ENCODE assay signal across 18 cellular contexts in the genomic region with DNA sequence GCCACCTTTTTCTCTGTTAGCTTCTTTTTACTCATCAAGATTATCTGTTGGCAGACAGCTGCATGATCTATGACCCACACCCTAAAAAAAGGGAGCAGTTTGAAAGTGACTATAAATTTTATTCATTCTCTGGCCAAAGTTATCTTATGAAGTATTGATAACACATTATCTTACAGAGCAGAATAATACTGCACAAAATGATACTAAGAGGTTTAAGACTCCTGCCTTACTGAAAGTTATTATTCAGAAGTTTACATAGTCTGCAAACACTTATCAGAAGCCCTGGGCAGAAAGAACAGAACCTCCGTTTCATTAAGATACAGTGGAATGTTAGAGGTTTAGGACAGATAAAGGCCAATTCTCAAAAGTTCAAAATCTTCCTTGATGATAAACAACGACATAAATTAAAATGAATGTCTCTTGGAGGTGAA.
A peak's percentile ranks its signal among the peaks of the same experiment; 100 is the strongest.
DNase-seq lines count a peak whose midpoint lies in the region; ATAC-seq, FAIRE-seq and TF ChIP-seq lines count a peak whose summit lies in the region.
"Had no signal": no experiment of that assay in that cellular context is flagged by ENCODE, and none has a peak within 500 bp of the region (broad histone marks: within the 10 kb centered on the region; RNA-seq: fewer than 3 reads in every experiment).

No MANE protein-coding gene starts in this region.

- H3K36me3 ChIP-seq in heart left ventricle (peaks cover 0 to 27% (median 0%) of the 10 kb centered on the region in 9 donors), K562 (ENCODE audit: control insufficient read depth, insufficient read depth, low read length) (peaks cover 62% of the 10 kb centered on the region), transverse colon (no peaks in the 10 kb centered on the region)
- H3K36me3 ChIP-seq: pancreas had no signal

- no peaks in the 10 kb centered on the region for H3K9me1 ChIP-seq in K562 (ENCODE audit: control insufficient read depth, insufficient read depth, low read length)

- ATAC-seq in heart left ventricle (no peak), Right ventricle myocardium superior (ENCODE audit: poor library complexity) (no peak), K562 (peak; percentile 67), HG02938 (IDR thresholded peaks at IDR 0.05; ENCODE audit: unreplicated experiment) (no peak)
- ATAC-seq: foreskin keratinocyte, left colon, mucosa of descending colon had no signal

- DNase-seq in heart left ventricle (no peak), Right ventricle myocardium superior (no peak), K562 (ENCODE audit: extremely low read depth in 1 of 4, low spot score in 3 of 4) (peak; percentile 35 to 82 (median 48)), transverse colon (no peak), NCI-H2196 (lab: John Stamatoyannopoulos, UW; ENCODE audit: unreplicated experiment) (no peak), SIG-M5 (lab: John Stamatoyannopoulos, UW) (no peak)
- DNase-seq: CD4-positive, alpha-beta T cell; foreskin keratinocyte; left colon; mucosa of descending colon; NCI-H1694; NCI-H345; pancreas; stimulated activated CD4-positive, alpha-beta T cell treated with anti-CD3 and anti-CD28 coated beads, Interleukin-4, amount 100 ng/mL, for 1 hour had no signal

- POLR2A ChIA-PET in K562 (lab: Yijun Ruan, JAX), result interaction anchor here (0.6 kb wide), 1 partner anchor 394 kb away, joined by 4 read pairs; no protein-coding TSS in a partner anchor

- H3K4me3 ChIP-seq in heart left ventricle (no peak overlapping the region), K562 (no peak overlapping the region), transverse colon (no peak overlapping the region)
- H3K4me3 ChIP-seq: mucosa of descending colon, pancreas had no signal

- WGBS in heart left ventricle, 4 donors, result 20 to 28% (median 27%) methylated on average over 2 of the region's 2 CpGs
- WGBS in K562 (ENCODE audit: insufficient coverage, low coverage, missing lambda C conversion rate), result 0% methylated on average over 2 of the region's 2 CpGs
- 59 to 67% methylated on average over 2 of the region's 2 CpGs for WGBS in transverse colon (ENCODE audit: low coverage in 1 of 2), 2 donors

- no peak for TF ChIP-seq RAD21 in K562 (CRISPR knock-in tag; conservative IDR thresholded peaks at IDR 0.05 in 1 of 2, IDR thresholded peaks at IDR 0.05 in 1 of 2)

- H3K4me1 Mint-ChIP-seq in nephron, result peaks cover 84% of the 10 kb centered on the region

- H3K27ac Mint-ChIP-seq in nephron, result peak overlapping the region; percentile 21 to 87 (median 33)
- H3K27ac Mint-ChIP-seq: activated T-helper 2 cell treated with anti-CD3 and anti-CD28 coated beads, Interferon-gamma antibody, Interleukin-2, Interleukin-4, amounts not matched to agents 10 μg/mL and 5 μg/mL and 100 μg/mL, durations not matched to agents 14 hours and 24 hours and 36 hours; CD4-positive, alpha-beta T cell had no signal

- no peak overlapping the region for H2AFZ ChIP-seq in K562 (ENCODE audit: low read depth, low read length)

- intact Hi-C loops in heart left ventricle (cut with DNase I), result loop anchor here in 4 of 10 donors (2.0 to 10.0 kb wide), 3 partner anchors 76 to 109 kb away; a partner anchor contains a TSS
- intact Hi-C loops in Right ventricle myocardium superior (cut with DNase I), result no loop called here
- intact Hi-C loops in K562 (cut with micrococcal nuclease), result loop anchor here (2.0 to 5.0 kb wide), 3 partner anchors 66 to 141 kb away; a partner anchor contains a TSS
- intact Hi-C loops in transverse colon (cut with DNase I; ENCODE audit: low total_unique reads), result no loop called here

- BruUV-seq in K562 (replicated peaks; lab: Mats Ljungman, UMichigan), result no TSS peak

- TF ChIP-seq CTCF in heart left ventricle (IDR thresholded peaks at IDR 0.05), result no peak
- no peak for TF ChIP-seq CTCF in K562 (IDR thresholded peaks at IDR 0.05 in 2 of 3, conservative IDR thresholded peaks at IDR 0.05 in 1 of 3; ENCODE audit: insufficient read depth in 2 of 3, low read depth in 1 of 3, low read length in 3 of 3)
- TF ChIP-seq CTCF in nephron (IDR thresholded peaks at IDR 0.05; ENCODE audit: unreplicated experiment in 3 of 3), result no peak
- TF ChIP-seq CTCF in transverse colon (IDR thresholded peaks at IDR 0.05), result no peak

- H3K4me2 ChIP-seq in K562 (ENCODE audit: insufficient read depth, low read length), result peak overlapping the region; percentile 10; the same call in 1 of the 2 replicates

- CTCF ChIA-PET in K562 (lab: Yijun Ruan, JAX; ENCODE audit: low intra/inter-chr PET ratio), result no interaction called here

- H3K27ac ChIP-seq in heart left ventricle, result peak overlapping the region in 7 of 12 donors; percentile 0 to 50 (median 34)
- peak overlapping the region; percentile 88; the same call in 2 of the 3 replicates for H3K27ac ChIP-seq in K562 (ENCODE audit: extremely low read depth, low read depth, low read length)
- H3K27ac ChIP-seq in transverse colon, result peak overlapping the region; percentile 25 to 49 (median 32)
- H3K27ac ChIP-seq: foreskin keratinocyte, pancreas had no signal

- TF ChIP-seq POLR2A in heart left ventricle (IDR thresholded peaks at IDR 0.05) (no peak), K562 (conservative IDR thresholded peaks at IDR 0.05) (no peak), transverse colon (IDR thresholded peaks at IDR 0.05) (no peak)

- H3K4me1 ChIP-seq in heart left ventricle, result peaks cover 0 to 80% (median 38%) of the 10 kb centered on the region in 12 donors
- H3K4me1 ChIP-seq in K562 (replicated peaks in 1 of 2; ENCODE audit: control insufficient read depth in 2 of 2, insufficient read depth in 2 of 2, low read length in 2 of 2), result peaks cover 15 to 47% of the 10 kb centered on the region in 2 experiments
- peaks cover 0 to 17% (median 5%) of the 10 kb centered on the region in 4 donors for H3K4me1 ChIP-seq in transverse colon
- H3K4me1 ChIP-seq: foreskin keratinocyte, pancreas had no signal

- in situ Hi-C loops in K562 (cut with MboI), result no loop called here
- in situ Hi-C loops in transverse colon (cut with MboI; ENCODE audit: low pct_ligation_motif_present in 1 of 4, low pct_unique_long_range_greater_than_20kb in 1 of 4, low sequenced_read_pairs in 3 of 4), result no loop called here

- peak; percentile 73 for FAIRE-seq in K562 (lab: Jason Lieb, UNC)
- FAIRE-seq: GM19239, pancreas had no signal

- no peaks in the 10 kb centered on the region for H3K27me3 Mint-ChIP-seq in nephron (ENCODE audit: low read depth)
- H3K27me3 Mint-ChIP-seq: CD4-positive, alpha-beta T cell had no signal

- peak overlapping the region in 1 of 2 experiments; percentile 58; a peak in 2 of 4 replicates for H3K9ac ChIP-seq in K562 (ENCODE audit: insufficient read depth in 1 of 2, low read depth in 2 of 2, low read length in 2 of 2)

- peak; percentile 97 for TF ChIP-seq EP300 in K562 (IDR thresholded peaks at IDR 0.05; ENCODE audit: low read length)
- no peak for TF ChIP-seq EP300 in transverse colon (IDR thresholded peaks at IDR 0.05; ENCODE audit: low read depth)

- H3K4me3 Mint-ChIP-seq in nephron, result peak overlapping the region in 1 of 3 experiments; percentile 37
- H3K4me3 Mint-ChIP-seq: CD4-positive, alpha-beta T cell had no signal

- H3K9me3 ChIP-seq in heart left ventricle, result no peaks in the 10 kb centered on the region
- no peaks in the 10 kb centered on the region for H3K9me3 ChIP-seq in K562 (replicated peaks; ENCODE audit: control insufficient read depth, insufficient read depth, low read depth, low read length)
- H3K9me3 ChIP-seq in transverse colon, result no peaks in the 10 kb centered on the region
- H3K9me3 ChIP-seq: mucosa of descending colon, pancreas had no signal

- H3K27me3 ChIP-seq in heart left ventricle, result no peaks in the 10 kb centered on the region
- no peaks in the 10 kb centered on the region for H3K27me3 ChIP-seq in K562 (ENCODE audit: control insufficient read depth in 2 of 2, insufficient read depth in 2 of 2, low read length in 2 of 2)
- H3K27me3 ChIP-seq in transverse colon, result no peaks in the 10 kb centered on the region
- H3K27me3 ChIP-seq: foreskin keratinocyte, pancreas had no signal

- H4K20me1 ChIP-seq in K562 (replicated peaks; ENCODE audit: control insufficient read depth, insufficient read depth, low read length), result no peaks in the 10 kb centered on the region

- peaks cover 22% of the 10 kb centered on the region for H3K36me3 Mint-ChIP-seq in nephron (ENCODE audit: low read depth)

- H3K79me2 ChIP-seq in K562 (ENCODE audit: control insufficient read depth, insufficient read depth, low read length), result peaks cover 98% of the 10 kb centered on the region

- H3K9me3 Mint-ChIP-seq in nephron, result no peaks in the 10 kb centered on the region
- H3K9me3 Mint-ChIP-seq: activated T-helper 2 cell treated with anti-CD3 and anti-CD28 coated beads, Interferon-gamma antibody, Interleukin-2, Interleukin-4, amounts not matched to agents 10 μg/mL and 5 μg/mL and 100 μg/mL, durations not matched to agents 14 hours and 24 hours and 36 hours; CD4-positive, alpha-beta T cell had no signal

TF ChIP-seq in K562, 482 proteins besides CTCF, POLR2A, EP300 and RAD21 (continues in another document):
- peak; percentile 90 for TF ChIP-seq CCNT2 (IDR thresholded peaks at IDR 0.05; ENCODE audit: borderline replicate concordance, extremely low read depth, insufficient read length, low read depth, low read length)
- TF ChIP-seq, protein P1, sequence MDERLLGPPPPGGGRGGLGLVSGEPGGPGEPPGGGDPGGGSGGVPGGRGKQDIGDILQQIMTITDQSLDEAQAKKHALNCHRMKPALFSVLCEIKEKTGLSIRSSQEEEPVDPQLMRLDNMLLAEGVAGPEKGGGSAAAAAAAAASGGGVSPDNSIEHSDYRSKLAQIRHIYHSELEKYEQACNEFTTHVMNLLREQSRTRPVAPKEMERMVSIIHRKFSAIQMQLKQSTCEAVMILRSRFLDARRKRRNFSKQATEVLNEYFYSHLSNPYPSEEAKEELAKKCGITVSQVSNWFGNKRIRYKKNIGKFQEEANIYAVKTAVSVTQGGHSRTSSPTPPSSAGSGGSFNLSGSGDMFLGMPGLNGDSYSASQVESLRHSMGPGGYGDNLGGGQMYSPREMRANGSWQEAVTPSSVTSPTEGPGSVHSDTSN (CRISPR knock-in tag; IDR thresholded peaks at IDR 0.05; ENCODE audit: low read depth), result peak; percentile 51; the same call in 1 of the 2 replicates
- TF ChIP-seq, protein P1 (tag; conservative IDR thresholded peaks at IDR 0.05; ENCODE audit: low read depth), result peak; percentile 95
- peak; percentile 96 for TF ChIP-seq CBFA2T2 (conservative IDR thresholded peaks at IDR 0.05)
- TF ChIP-seq MEF2D (tag; conservative IDR thresholded peaks at IDR 0.05; ENCODE audit: low read depth), result peak; percentile 36; the same call in 1 of the 2 replicates
- TF ChIP-seq RBM39 (optimal IDR thresholded peaks at IDR 0.05; ENCODE audit: low read depth, low read length), result no peak
- peak; percentile 93 for TF ChIP-seq TCF3 (CRISPR knock-in tag; IDR thresholded peaks at IDR 0.05)

Comparison
In these comparisons a context has a peak if more than half of its experiments do, and no peak if none do; other contexts are left out.
1. DNase-seq: peak in K562 (4 of 4); none in heart left ventricle (0 of 5), Right ventricle myocardium superior (single experiment), transverse colon (single experiment), NCI-H2196 (single experiment) and SIG-M5 (single experiment).
2. H3K27ac ChIP-seq: peak in every context shown above with its lines; median percentile 88 in K562; 34 in heart left ventricle; 32 in transverse colon.